In genomic region chr7:114842551-114843065, GRCh38 we compare ENCODE assay signal across 1 cellular context.
TF ChIP-seq lines count a peak whose summit lies in the region.

No MANE protein-coding gene starts in this region.

TF ChIP-seq in H1, 55 proteins besides CTCF, POLR2A, EP300 and RAD21:
- TF ChIP-seq RFX5 (IDR thresholded peaks at IDR 0.05; ENCODE audit: borderline replicate concordance, low read depth, low read length): no peak
- TF ChIP-seq TEAD4 (IDR thresholded peaks at IDR 0.05; ENCODE audit: low read depth, low read length): peak; percentile 90
- TF ChIP-seq ATF2 (IDR thresholded peaks at IDR 0.05; ENCODE audit: low read length): no peak
- no peak for TF ChIP-seq JUND (IDR thresholded peaks at IDR 0.05; ENCODE audit: low read length)
- no peak for TF ChIP-seq RBBP5 (IDR thresholded peaks at IDR 0.05; ENCODE audit: borderline replicate concordance, low read depth, low read length)
- no peak for TF ChIP-seq CEBPB (IDR thresholded peaks at IDR 0.05; ENCODE audit: low read depth, low read length)
- TF ChIP-seq TCF12 (IDR thresholded peaks at IDR 0.05; ENCODE audit: low read depth, low read length): no peak
